ENCODE assay signal across 14 cellular contexts in genomic region chrX:56788229-56788628, GRCh38. TPM values are rescaled to one million over a fixed set of nuclear protein-coding genes. Genes with fewer than 3 reads are reported as not detected.
DNase-seq lines count a peak whose midpoint lies in the region; ATAC-seq and TF ChIP-seq lines count a peak whose summit lies in the region.
"Had no signal": no experiment of that assay in that cellular context is flagged by ENCODE, and none has a peak within 500 bp of the region (broad histone marks: within the 10 kb centered on the region; RNA-seq: fewer than 3 reads in every experiment).

No MANE protein-coding gene starts in this region.

- H3K14ac ChIP-seq in mesenchymal stem cell (ENCODE audit: low read length in 2 of 2), result no peak overlapping the region

- H3K36me3 ChIP-seq in adipocyte (ENCODE audit: control insufficient read depth, insufficient read depth, low read length, severe bottlenecking) (no peaks in the 10 kb centered on the region), mesenchymal stem cell (ENCODE audit: control insufficient read depth in 1 of 2, insufficient read depth in 2 of 2, low read depth in 1 of 2, low read length in 2 of 2) (peaks cover 0 to 34% of the 10 kb centered on the region in 2 experiments), uterus (no peaks in the 10 kb centered on the region)
- H3K36me3 ChIP-seq: neutrophil had no signal

- no peak overlapping the region for H2BK12ac ChIP-seq in mesenchymal stem cell (ENCODE audit: low read length in 2 of 2)

- no peak overlapping the region for H3K4ac ChIP-seq in mesenchymal stem cell (ENCODE audit: low read depth in 1 of 2, low read length in 2 of 2)

- no peak for ATAC-seq in activated T-cell treated with anti-CD3 and anti-CD28 coated beads, Interleukin-2, amount 50 U/mL, for 4 hours
- ATAC-seq in HG03139 (IDR thresholded peaks at IDR 0.05; ENCODE audit: unreplicated experiment) (no peak), GM18858 (IDR thresholded peaks at IDR 0.05; ENCODE audit: unreplicated experiment) (no peak), GM19035 (IDR thresholded peaks at IDR 0.05; ENCODE audit: unreplicated experiment) (no peak)
- ATAC-seq: stimulated activated naive CD8-positive, alpha-beta T cell treated with anti-CD3 and anti-CD28 coated beads, Interleukin-15, amount 100 ng/mL, for 72 hours; WTC11 had no signal

- no peak overlapping the region for H4K91ac ChIP-seq in mesenchymal stem cell (ENCODE audit: low read length)

- H3K36me3 Mint-ChIP-seq in activated T-cell treated with anti-CD3 and anti-CD28 coated beads, Interleukin-2, amount 50 U/mL, for 24 hours (ENCODE audit: low read depth), result peaks cover 17% of the 10 kb centered on the region
- H3K36me3 Mint-ChIP-seq in activated T-cell treated with anti-CD3 and anti-CD28 coated beads, Interleukin-2, amount 50 U/mL, for 4 hours (ENCODE audit: insufficient read depth), result peaks cover 5% of the 10 kb centered on the region

- no peak overlapping the region for H2AK5ac ChIP-seq in mesenchymal stem cell (ENCODE audit: low read length, severe bottlenecking)

- H3K27ac ChIP-seq in mesenchymal stem cell (ENCODE audit: low read length, poor library complexity, severe bottlenecking) (no peak overlapping the region), uterus (peak overlapping the region in 1 of 2 donors; percentile 14)
- H3K27ac ChIP-seq: neutrophil had no signal

- no peak overlapping the region for H2BK15ac ChIP-seq in mesenchymal stem cell (ENCODE audit: low read depth, poor library complexity, severe bottlenecking)

- no peaks in the 10 kb centered on the region for H3K4me1 ChIP-seq in adipocyte (ENCODE audit: control insufficient read depth, insufficient read depth, low read length)
- H3K4me1 ChIP-seq in mesenchymal stem cell (ENCODE audit: control insufficient read depth, insufficient read depth, low read depth, low read length), result no peaks in the 10 kb centered on the region
- H3K4me1 ChIP-seq in uterus, result no peaks in the 10 kb centered on the region

- no peak overlapping the region for H2BK120ac ChIP-seq in mesenchymal stem cell (ENCODE audit: low read depth, low read length)

- intact Hi-C loops in uterus (cut with DNase I; ENCODE audit: low total_unique reads), result no loop called here

- no peak overlapping the region for H3K4me2 ChIP-seq in mesenchymal stem cell (ENCODE audit: low read length, poor library complexity, severe bottlenecking)

- TF ChIP-seq POLR2A in uterus (IDR thresholded peaks at IDR 0.05), result no peak

- H3K4me1 Mint-ChIP-seq in activated T-cell treated with anti-CD3 and anti-CD28 coated beads, Interleukin-2, amount 50 U/mL, for 24 hours (ENCODE audit: low read depth), result peaks cover 32% of the 10 kb centered on the region
- peaks cover 19% of the 10 kb centered on the region for H3K4me1 Mint-ChIP-seq in activated T-cell treated with anti-CD3 and anti-CD28 coated beads, Interleukin-2, amount 50 U/mL, for 4 hours (ENCODE audit: low read depth)

- no peak overlapping the region for H3K18ac ChIP-seq in mesenchymal stem cell (ENCODE audit: low read depth in 1 of 2, low read length in 2 of 2)

- no peaks in the 10 kb centered on the region for H3K27me3 Mint-ChIP-seq in activated T-cell treated with anti-CD3 and anti-CD28 coated beads, Interleukin-2, amount 50 U/mL, for 24 hours
- no peaks in the 10 kb centered on the region for H3K27me3 Mint-ChIP-seq in activated T-cell treated with anti-CD3 and anti-CD28 coated beads, Interleukin-2, amount 50 U/mL, for 4 hours (ENCODE audit: low read depth)
- H3K27me3 Mint-ChIP-seq: central memory CD8-positive, alpha-beta T cell; stimulated activated naive CD8-positive, alpha-beta T cell treated with anti-CD3 and anti-CD28 coated beads, Interleukin-15, amount 100 ng/mL, for 72 hours had no signal

- DNase-seq in activated T-cell treated with anti-CD3 and anti-CD28 coated beads, Interleukin-2, amount 50 U/mL, for 24 hours, result no peak
- no peak for DNase-seq in activated T-cell treated with anti-CD3 and anti-CD28 coated beads, Interleukin-2, amount 50 U/mL, for 4 hours
- DNase-seq in adipocyte (ENCODE audit: low read depth), result no peak
- no peak for DNase-seq in mesenchymal stem cell
- peak; percentile 15 to 51 for DNase-seq in uterus
- DNase-seq: NCI-H446, SHP77 treated with DMSO at 0.1 percent for 48 hours had no signal

- H3K23ac ChIP-seq in mesenchymal stem cell (ENCODE audit: low read length in 2 of 2), result no peak overlapping the region

- peak overlapping the region; percentile 58 for H3K4me3 Mint-ChIP-seq in activated T-cell treated with anti-CD3 and anti-CD28 coated beads, Interleukin-2, amount 50 U/mL, for 24 hours
- no peak overlapping the region for H3K4me3 Mint-ChIP-seq in activated T-cell treated with anti-CD3 and anti-CD28 coated beads, Interleukin-2, amount 50 U/mL, for 4 hours
- H3K4me3 Mint-ChIP-seq: central memory CD8-positive, alpha-beta T cell; stimulated activated naive CD8-positive, alpha-beta T cell treated with anti-CD3 and anti-CD28 coated beads, Interleukin-15, amount 100 ng/mL, for 72 hours; WTC11 had no signal

- TF ChIP-seq CTCF in uterus (IDR thresholded peaks at IDR 0.05), result no peak

- no peak overlapping the region for H2AFZ ChIP-seq in mesenchymal stem cell (ENCODE audit: low read depth, low read length)

- H3K4me3 ChIP-seq in adipocyte (ENCODE audit: low read length) (peak overlapping the region; percentile 10), mesenchymal stem cell (ENCODE audit: insufficient read depth in 1 of 2, low read depth in 1 of 2, low read length in 2 of 2) (peak overlapping the region in 1 of 2 experiments; percentile 8), uterus (no peak overlapping the region)

- no peak overlapping the region for H2BK5ac ChIP-seq in mesenchymal stem cell (ENCODE audit: low read depth, low read length, poor library complexity, severe bottlenecking)

- 64% methylated on average over 3 of the region's 3 CpGs for WGBS in mesenchymal stem cell

- H3K9me3 ChIP-seq in adipocyte (ENCODE audit: control insufficient read depth, low read length), result no peaks in the 10 kb centered on the region
- H3K9me3 ChIP-seq in mesenchymal stem cell (ENCODE audit: control insufficient read depth, low read length), result no peaks in the 10 kb centered on the region
- H3K9me3 ChIP-seq in uterus, result no peaks in the 10 kb centered on the region
- H3K9me3 ChIP-seq: neutrophil had no signal

- H3K9ac ChIP-seq in adipocyte (ENCODE audit: low read length) (no peak overlapping the region), mesenchymal stem cell (ENCODE audit: low read length) (peak overlapping the region; percentile 33)

- H4K8ac ChIP-seq in mesenchymal stem cell (ENCODE audit: low read length), result no peak overlapping the region

- H3K27ac Mint-ChIP-seq in activated T-cell treated with anti-CD3 and anti-CD28 coated beads, Interleukin-2, amount 50 U/mL, for 24 hours, result peak overlapping the region; percentile 30
- H3K27ac Mint-ChIP-seq: WTC11 had no signal

- no peaks in the 10 kb centered on the region for H3K9me3 Mint-ChIP-seq in activated T-cell treated with anti-CD3 and anti-CD28 coated beads, Interleukin-2, amount 50 U/mL, for 24 hours
- H3K9me3 Mint-ChIP-seq in activated T-cell treated with anti-CD3 and anti-CD28 coated beads, Interleukin-2, amount 50 U/mL, for 4 hours, result no peaks in the 10 kb centered on the region
- H3K9me3 Mint-ChIP-seq: central memory CD8-positive, alpha-beta T cell; stimulated activated naive CD8-positive, alpha-beta T cell treated with anti-CD3 and anti-CD28 coated beads, Interleukin-15, amount 100 ng/mL, for 72 hours; WTC11 had no signal

- H3K27me3 ChIP-seq in adipocyte (replicated peaks; ENCODE audit: control insufficient read depth, insufficient read depth, low read length) (no peaks in the 10 kb centered on the region), mesenchymal stem cell (ENCODE audit: control insufficient read depth in 1 of 2, insufficient read depth in 1 of 2, low read length in 2 of 2) (peaks cover 0 to 5% of the 10 kb centered on the region in 2 experiments), uterus (no peaks in the 10 kb centered on the region)
- H3K27me3 ChIP-seq: neutrophil had no signal

- peaks cover 22% of the 10 kb centered on the region for H3K79me1 ChIP-seq in mesenchymal stem cell (replicated peaks; ENCODE audit: low read length, poor library complexity, severe bottlenecking)

RNA-seq across cellular contexts. Expression of gene NBDY, which starts 59.2 kb away (rescaled TPM):
- 10 to 100 TPM; 23.8 to 29.5 (median 26.7) TPM for total RNA-seq in activated T-cell treated with anti-CD3 and anti-CD28 coated beads, Interleukin-2, amount 50 U/mL, for 4 hours
- 125 TPM for polyA plus RNA-seq in mesenchymal stem cell (2013, experiment 1 of 2)
- 135 TPM for polyA plus RNA-seq in mesenchymal stem cell (2013, experiment 2 of 2)
- total RNA-seq in uterus, result 10 to 100 TPM in 2 of 4 donors, 1 to 10 TPM in 1, under 1 TPM in 1; 0.51 to 40.4 (median 13.3) TPM

Comparison
In these comparisons a context has a peak if more than half of its experiments do, and no peak if none do; other contexts are left out.
1. DNase-seq: peak in uterus (2 of 2); none in activated T-cell treated with anti-CD3 and anti-CD28 coated beads, Interleukin-2, amount 50 U/mL, for 24 hours (single experiment), activated T-cell treated with anti-CD3 and anti-CD28 coated beads, Interleukin-2, amount 50 U/mL, for 4 hours (single experiment), adipocyte (single experiment) and mesenchymal stem cell (single experiment).